Comparison of ENCODE assay signal across 36 cellular contexts in the genomic region with DNA sequence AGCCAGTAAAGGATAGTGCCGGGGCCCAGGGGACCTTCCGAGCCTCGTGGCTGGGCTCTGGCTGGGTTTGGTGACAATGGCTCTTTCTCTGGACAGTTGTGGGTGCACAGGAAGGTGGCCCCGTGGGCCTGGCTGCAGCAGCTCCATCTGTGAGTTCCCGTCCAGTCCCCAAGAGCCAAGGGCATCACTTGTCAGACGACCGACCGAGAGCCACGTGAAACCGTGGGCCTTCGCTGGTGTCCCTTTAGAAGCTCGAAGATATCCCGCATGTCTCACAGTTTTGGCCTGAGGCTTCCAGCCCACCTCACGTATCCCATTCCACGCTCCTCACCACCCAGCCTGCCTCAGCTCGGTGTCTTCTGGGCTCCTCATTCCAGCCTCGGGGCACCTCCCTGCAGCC. TPM values are rescaled to one million over a fixed set of nuclear protein-coding genes. Genes with fewer than 3 reads are reported as not detected.
"Had no signal": no experiment of that assay in that cellular context is flagged by ENCODE, and none has a peak within 500 bp of the region (broad histone marks: within the 10 kb centered on the region; RNA-seq: fewer than 3 reads in every experiment).

No MANE protein-coding gene starts in this region.

- H3K4me2 ChIP-seq: smooth muscle cell had no signal

- H3K4me1 Mint-ChIP-seq: stimulated activated memory B cell treated with anti-CD40 and anti-IgM and Interleukin-4, amounts not matched to agents 10 μg/mL and 1 μg/mL and 100 μg/mL, for 72 hours had no signal

- ATAC-seq: left colon; left lung; naive thymus-derived CD8-positive, alpha-beta T cell; right lobe of liver; stimulated activated memory B cell treated with anti-CD40 and anti-IgM and Interleukin-4, amounts not matched to agents 10 μg/mL and 1 μg/mL and 100 μg/mL, for 72 hours; stimulated activated naive CD8-positive, alpha-beta T cell treated with anti-CD3 and anti-CD28 coated beads, Interleukin-15, amount 100 ng/mL, for 72 hours had no signal

- DNase-seq: hippocampal formation; immature natural killer cell; left colon; occipital lobe; right lobe of liver; stimulated activated CD4-positive, alpha-beta T cell treated with anti-CD3 and anti-CD28 coated beads, Interleukin-1b, Interleukin-23, amount 100 ng/mL, for 48 hours; stimulated activated CD4-positive, alpha-beta T cell treated with anti-CD3 and anti-CD28 coated beads, Interleukin-2, amount 100 ng/mL, for 48 hours; stimulated activated CD4-positive, alpha-beta T cell treated with anti-CD3 and anti-CD28 coated beads, Interleukin-4, amount 100 ng/mL, for 4 hours; stimulated activated CD8-positive, alpha-beta memory T cell treated with anti-CD3 and anti-CD28 coated beads, Interleukin-4, amount 100 ng/mL, for 48 hours; stimulated activated naive CD4-positive, alpha-beta T cell treated with Interleukin-2 at 50 U/mL for 16 hours; stimulated activated naive CD8-positive, alpha-beta T cell treated with anti-CD3 and anti-CD28 coated beads, Interleukin-15, amount 100 ng/mL, for 72 hours; substantia nigra; uterus had no signal

- H3K27ac ChIP-seq: left lung, neutrophil, parathyroid adenoma, right atrium auricular region, right lobe of liver, tibial nerve, uterus had no signal

- H3K9me3 Mint-ChIP-seq: immature natural killer cell; memory B cell; naive thymus-derived CD8-positive, alpha-beta T cell; nephron; neural crest cell; stimulated activated memory B cell treated with anti-CD40 and anti-IgM and Interleukin-4, amounts not matched to agents 10 μg/mL and 1 μg/mL and 100 μg/mL, for 72 hours; stimulated activated naive CD8-positive, alpha-beta T cell treated with anti-CD3 and anti-CD28 coated beads, Interleukin-15, amount 100 ng/mL, for 72 hours; type B pancreatic cell had no signal

- H3K79me2 ChIP-seq: parathyroid adenoma had no signal

- H3K9ac ChIP-seq: parathyroid adenoma had no signal

- H3K36me3 Mint-ChIP-seq: immature natural killer cell; memory B cell; naive thymus-derived CD8-positive, alpha-beta T cell; stimulated activated memory B cell treated with anti-CD40 and anti-IgM and Interleukin-4, amounts not matched to agents 10 μg/mL and 1 μg/mL and 100 μg/mL, for 72 hours; type B pancreatic cell had no signal

- FAIRE-seq: islet of Langerhans, kidney had no signal

- H3K36me3 ChIP-seq: left lung, neutrophil, right atrium auricular region, right lobe of liver, tibial nerve, uterus had no signal

- H3K27me3 Mint-ChIP-seq: memory B cell; naive thymus-derived CD8-positive, alpha-beta T cell; stimulated activated memory B cell treated with anti-CD40 and anti-IgM and Interleukin-4, amounts not matched to agents 10 μg/mL and 1 μg/mL and 100 μg/mL, for 72 hours; stimulated activated naive CD8-positive, alpha-beta T cell treated with anti-CD3 and anti-CD28 coated beads, Interleukin-15, amount 100 ng/mL, for 72 hours; type B pancreatic cell had no signal

- H3K9me3 ChIP-seq: left lung, neutrophil, right lobe of liver, tibial nerve, uterus had no signal

- H3K4me1 ChIP-seq: parathyroid adenoma had no signal

- H3K27me3 ChIP-seq: left lung, neutrophil, right atrium auricular region, right lobe of liver, tibial nerve, uterus had no signal

- H2AFZ ChIP-seq: parathyroid adenoma had no signal

- H3K27ac Mint-ChIP-seq: immature natural killer cell; memory B cell; nephron; progenitor cell of endocrine pancreas; stimulated activated memory B cell treated with anti-CD40 and anti-IgM and Interleukin-4, amounts not matched to agents 10 μg/mL and 1 μg/mL and 100 μg/mL, for 72 hours; stimulated activated naive CD8-positive, alpha-beta T cell treated with anti-CD3 and anti-CD28 coated beads, Interleukin-15, amount 100 ng/mL, for 72 hours; type B pancreatic cell had no signal

- H3K4me3 Mint-ChIP-seq: immature natural killer cell; memory B cell; naive thymus-derived CD8-positive, alpha-beta T cell; nephron; neural crest cell; stimulated activated memory B cell treated with anti-CD40 and anti-IgM and Interleukin-4, amounts not matched to agents 10 μg/mL and 1 μg/mL and 100 μg/mL, for 72 hours; stimulated activated naive CD8-positive, alpha-beta T cell treated with anti-CD3 and anti-CD28 coated beads, Interleukin-15, amount 100 ng/mL, for 72 hours; type B pancreatic cell had no signal

- H3K4me3 ChIP-seq: left lung, right atrium auricular region, right lobe of liver, smooth muscle cell, tibial nerve, uterus had no signal

RNA-seq across cellular contexts. Expression of gene UMODL1, which starts 27.2 kb away (rescaled TPM):
- total RNA-seq: kidney, lung microvascular endothelial cell, mucosa of gallbladder, neural crest cell, occipital lobe, osteocyte, pulmonary artery endothelial cell, renal cortical epithelial cell, right atrium auricular region, skeletal muscle tissue, smooth muscle cell, temporal lobe, tibial nerve, ureter, uterus had no signal
- polyA plus RNA-seq: immature natural killer cell had no signal
